Comparison of ENCODE assay signal across 34 cellular contexts in the genomic region with DNA sequence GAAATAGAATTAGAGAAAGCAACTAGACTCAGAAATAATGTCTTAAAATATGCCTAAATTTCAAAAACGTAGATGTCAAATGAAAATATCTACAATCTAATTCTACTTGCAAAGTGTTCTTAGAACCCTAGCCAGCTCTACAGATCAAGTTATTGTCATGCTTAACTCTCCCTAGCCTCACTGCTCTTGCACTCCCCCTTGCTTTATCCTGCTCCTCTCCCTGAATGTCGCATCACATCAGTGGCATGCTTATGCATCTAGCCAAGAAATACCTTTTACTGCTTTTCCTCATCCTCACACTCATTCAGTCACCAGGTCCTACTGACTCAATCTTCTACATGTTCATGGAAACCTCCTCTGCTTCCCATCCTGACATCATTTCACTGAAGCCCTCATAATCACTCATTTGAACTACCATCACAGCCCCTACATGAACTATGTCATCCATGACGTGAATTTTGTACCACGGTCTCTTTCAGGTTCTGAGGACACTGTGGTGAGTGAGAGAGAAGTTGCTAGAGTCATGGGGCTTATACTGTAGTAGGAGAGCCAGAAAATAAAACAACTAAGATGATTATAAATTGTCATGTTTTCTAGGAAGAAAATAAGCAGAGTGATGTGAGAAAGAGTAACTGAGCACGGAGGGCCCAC. TPM values are rescaled to one million over a fixed set of nuclear protein-coding genes. Genes with fewer than 3 reads are reported as not detected.
"Had no signal": no experiment of that assay in that cellular context is flagged by ENCODE, and none has a peak within 500 bp of the region (broad histone marks: within the 10 kb centered on the region; RNA-seq: fewer than 3 reads in every experiment).

No MANE protein-coding gene starts in this region.

- H3K4me3 ChIP-seq: adrenal gland, body of pancreas, breast epithelium, PC-9 had no signal

- H3K9me3 ChIP-seq: adrenal gland, body of pancreas, breast epithelium had no signal

- H3K9me3 Mint-ChIP-seq: activated CD4-positive, alpha-beta memory T cell treated with anti-CD3 and anti-CD28 coated beads, Interleukin-2, amount 10 ng/mL, durations not matched to agents 7 days and 5 days; activated naive CD4-positive, alpha-beta T cell treated with anti-CD3 and anti-CD28 coated beads for 36 hours; activated naive CD4-positive, alpha-beta T cell treated with anti-CD3 and anti-CD28 coated beads, Interleukin-2, amount 50 U/mL, for 72 hours; T-cell had no signal

- H3K36me3 Mint-ChIP-seq: activated naive CD4-positive, alpha-beta T cell treated with anti-CD3 and anti-CD28 coated beads, Interleukin-2, amount 50 U/mL, for 72 hours; T-cell had no signal

- ATAC-seq: activated CD8-positive, alpha-beta memory T cell treated with anti-CD3 and anti-CD28 coated beads, Interleukin-2, amount 10 ng/mL, durations not matched to agents 7 days and 5 days; body of pancreas; Right ventricle myocardium inferior; SK-N-SH treated with all-trans-retinoic acid at 6 μM for 48 hours; T-cell; T-helper 17 cell had no signal

- H3K4me3 Mint-ChIP-seq: activated CD4-positive, alpha-beta memory T cell treated with anti-CD3 and anti-CD28 coated beads, Interleukin-2, amount 10 ng/mL, durations not matched to agents 7 days and 5 days; activated CD8-positive, alpha-beta memory T cell treated with anti-CD3 and anti-CD28 coated beads, Interleukin-2, amount 10 ng/mL, durations not matched to agents 7 days and 5 days; activated naive CD4-positive, alpha-beta T cell treated with anti-CD3 and anti-CD28 coated beads for 36 hours; T-cell; T-helper 17 cell had no signal

- H3K27me3 Mint-ChIP-seq: activated CD4-positive, alpha-beta memory T cell treated with anti-CD3 and anti-CD28 coated beads, Interleukin-2, amount 10 ng/mL, durations not matched to agents 7 days and 5 days; activated CD8-positive, alpha-beta memory T cell treated with anti-CD3 and anti-CD28 coated beads, Interleukin-2, amount 10 ng/mL, durations not matched to agents 7 days and 5 days; T-cell; T-helper 17 cell had no signal

- H3K4me1 ChIP-seq: adrenal gland, body of pancreas, breast epithelium had no signal

- H3K36me3 ChIP-seq: adrenal gland, breast epithelium had no signal

- H2AFZ ChIP-seq: PC-9 had no signal

- H3K27ac ChIP-seq: adrenal gland, body of pancreas, breast epithelium, PC-9, RWPE1, VCaP had no signal

- DNase-seq: activated CD4-positive, alpha-beta memory T cell treated with anti-CD3 and anti-CD28 coated beads, Interleukin-2, amount 10 ng/mL, durations not matched to agents 7 days and 5 days; activated CD4-positive, alpha-beta T cell treated with anti-CD3 and anti-CD28 coated beads for 1 hour; activated CD4-positive, alpha-beta T cell treated with anti-CD3 and anti-CD28 coated beads, Interleukin-2, amount 50 U/mL, for 1 hour; activated CD4-positive, CD25-positive, alpha-beta regulatory T cell; activated CD8-positive, alpha-beta memory T cell treated with anti-CD3 and anti-CD28 coated beads for 24 hours; activated CD8-positive, alpha-beta memory T cell treated with anti-CD3 and anti-CD28 coated beads, Interleukin-2, amount 10 ng/mL, durations not matched to agents 7 days and 5 days; activated CD8-positive, alpha-beta memory T cell treated with anti-CD3 and anti-CD28 coated beads, Interleukin-2, amount 50 U/mL, for 48 hours; activated gamma-delta T cell treated with Interleukin-2 at 50 U/mL for 16 hours; activated naive CD4-positive, alpha-beta T cell treated with anti-CD3 and anti-CD28 coated beads for 36 hours; adrenal gland; body of pancreas; NCI-H1092 treated with DMSO at 0.1 percent for 48 hours; NCI-H1417; NCI-H146; NCI-H187; NCI-H2029 treated with DMSO at 0.1 percent for 48 hours; NCI-H2107; NCI-H2171; NCI-H2227 treated with DMSO at 0.1 percent for 48 hours; NCI-H446 treated with DMSO at 0.1 percent for 48 hours; NCI-H524; NCI-H69; NK-92 treated with Interleukin-12 subunit alpha and Interleukin-12 subunit beta, amount 100 ng/mL, for 24 hours; PC-9; SIG-M5; T-cell; T-helper 17 cell had no signal

- H3K4me2 ChIP-seq: PC-9 had no signal

- H3K27ac Mint-ChIP-seq: activated CD4-positive, alpha-beta memory T cell treated with anti-CD3 and anti-CD28 coated beads, Interleukin-2, amount 10 ng/mL, durations not matched to agents 7 days and 5 days; activated CD8-positive, alpha-beta memory T cell treated with anti-CD3 and anti-CD28 coated beads, Interleukin-2, amount 10 ng/mL, durations not matched to agents 7 days and 5 days; activated naive CD4-positive, alpha-beta T cell treated with anti-CD3 and anti-CD28 coated beads for 36 hours; activated naive CD4-positive, alpha-beta T cell treated with anti-CD3 and anti-CD28 coated beads, Interleukin-2, amount 50 U/mL, for 72 hours; T-cell; T-helper 17 cell had no signal

- H3K27me3 ChIP-seq: adrenal gland, body of pancreas, breast epithelium had no signal

RNA-seq across cellular contexts. Expression of a gene that starts 22.6 kb away (rescaled TPM):
- total RNA-seq: M059J, PC-9 had no signal
